ENCODE assay signal across 7 cellular contexts in genomic region chr1:101976161-101976560, GRCh38. TPM values are rescaled to one million over a fixed set of nuclear protein-coding genes. Genes with fewer than 3 reads are reported as not detected.
"Had no signal": no experiment of that assay in that cellular context is flagged by ENCODE, and none has a peak within 500 bp of the region (broad histone marks: within the 10 kb centered on the region; RNA-seq: fewer than 3 reads in every experiment).

No MANE protein-coding gene starts in this region.

- H3K27ac Mint-ChIP-seq: GM23338, H9 had no signal

- ATAC-seq: K562 had no signal

- DNase-seq: H9, HCEC 1CT, IMR-90, KG1 had no signal

- H3K4me3 Mint-ChIP-seq: GM23338, H9 had no signal

RNA-seq across cellular contexts. Expression of gene OLFM3, which starts 20.6 kb away (rescaled TPM):
- total RNA-seq: HT-29, IMR-90 had no signal
- polyA plus RNA-seq: IMR-90, K562 had no signal
